In genomic region chr17:55584055-55584685, GRCh38 we compare ENCODE assay signal across 16 cellular contexts.
A peak's percentile ranks its signal among the peaks of the same experiment; 100 is the strongest.
DNase-seq lines count a peak whose midpoint lies in the region; ATAC-seq and TF ChIP-seq lines count a peak whose summit lies in the region.
"Had no signal": no experiment of that assay in that cellular context is flagged by ENCODE, and none has a peak within 500 bp of the region (broad histone marks: within the 10 kb centered on the region; RNA-seq: fewer than 3 reads in every experiment).

No MANE protein-coding gene starts in this region.

- H3K4me3 Mint-ChIP-seq in stimulated activated effector memory CD8-positive, alpha-beta T cell treated with anti-CD3 and anti-CD28 coated beads, Interleukin-12 subunit alpha, Interleukin-12 subunit beta, amount 100 ng/mL, for 72 hours = no peak overlapping the region
- no peak overlapping the region for H3K4me3 Mint-ChIP-seq in activated CD4-positive, alpha-beta T cell treated with anti-CD3 and anti-CD28 coated beads, Interleukin-2, amount 10 ng/mL, durations not matched to agents 24 days and 14 days
- H3K4me3 Mint-ChIP-seq: dendritic cell treated with granulocyte-macrophage colony-stimulating factor and Interleukin-4, amounts not matched to agents 40 ng/mL and 50 ng/mL, for 4 days; WTC11 had no signal

- intact Hi-C loops in activated CD4-positive, alpha-beta T cell treated with anti-CD3 and anti-CD28 coated beads, Interleukin-2, amount 10 ng/mL, durations not matched to agents 24 days and 14 days (cut with micrococcal nuclease) = no loop called here

- H3K9me3 ChIP-seq in adipocyte (ENCODE audit: control insufficient read depth, low read length) (no peaks in the 10 kb centered on the region), Karpas-422 (ENCODE audit: low read length) (no peaks in the 10 kb centered on the region)
- H3K9me3 ChIP-seq: uterus had no signal

- H3K4me3 ChIP-seq in adipocyte (ENCODE audit: low read length) (peak overlapping the region; percentile 23), Karpas-422 (ENCODE audit: low read length) (no peak overlapping the region)
- H3K4me3 ChIP-seq: hepatocyte, uterus had no signal

- H3K27me3 ChIP-seq in adipocyte (replicated peaks; ENCODE audit: control insufficient read depth, insufficient read depth, low read length) = no peaks in the 10 kb centered on the region
- no peaks in the 10 kb centered on the region for H3K27me3 ChIP-seq in foreskin keratinocyte
- no peaks in the 10 kb centered on the region for H3K27me3 ChIP-seq in Karpas-422 (ENCODE audit: low read length)
- H3K27me3 ChIP-seq: hepatocyte, uterus had no signal

- H3K9me3 Mint-ChIP-seq in stimulated activated effector memory CD8-positive, alpha-beta T cell treated with anti-CD3 and anti-CD28 coated beads, Interleukin-12 subunit alpha, Interleukin-12 subunit beta, amount 100 ng/mL, for 72 hours = no peaks in the 10 kb centered on the region
- H3K9me3 Mint-ChIP-seq in activated CD4-positive, alpha-beta T cell treated with anti-CD3 and anti-CD28 coated beads, Interleukin-2, amount 10 ng/mL, durations not matched to agents 24 days and 14 days = no peaks in the 10 kb centered on the region
- H3K9me3 Mint-ChIP-seq: dendritic cell treated with granulocyte-macrophage colony-stimulating factor and Interleukin-4, amounts not matched to agents 40 ng/mL and 50 ng/mL, for 4 days had no signal

- no peaks in the 10 kb centered on the region for H3K9me2 ChIP-seq in Karpas-422 (replicated peaks; ENCODE audit: insufficient read depth, low read length)

- H3K9ac ChIP-seq in adipocyte (ENCODE audit: low read length) (peak overlapping the region; percentile 11), Karpas-422 (ENCODE audit: low read length) (no peak overlapping the region)
- H3K9ac ChIP-seq: parathyroid adenoma had no signal

- H3K4me1 Mint-ChIP-seq in stimulated activated effector memory CD8-positive, alpha-beta T cell treated with anti-CD3 and anti-CD28 coated beads, Interleukin-12 subunit alpha, Interleukin-12 subunit beta, amount 100 ng/mL, for 72 hours = no peaks in the 10 kb centered on the region
- peaks cover 3% of the 10 kb centered on the region for H3K4me1 Mint-ChIP-seq in activated CD4-positive, alpha-beta T cell treated with anti-CD3 and anti-CD28 coated beads, Interleukin-2, amount 10 ng/mL, durations not matched to agents 24 days and 14 days
- H3K4me1 Mint-ChIP-seq: WTC11 had no signal

- TF ChIP-seq CTCF in foreskin keratinocyte (conservative IDR thresholded peaks at IDR 0.05) = no peak

- H3K27ac ChIP-seq in foreskin keratinocyte = no peak overlapping the region
- no peak overlapping the region for H3K27ac ChIP-seq in Karpas-422 (ENCODE audit: low read length)
- H3K27ac ChIP-seq: hepatocyte, parathyroid adenoma, uterus had no signal

- DNase-seq in A172 (ENCODE audit: low spot score) (peak; percentile 35), LHCN-M2 (ENCODE audit: low read depth) (peak; percentile 38), adipocyte (ENCODE audit: low read depth) (peak; percentile 27), foreskin keratinocyte (peak in 1 of 2 donors; percentile 22), NCI-H774 (lab: John Stamatoyannopoulos, UW) (no peak), Karpas-422 (no peak)
- DNase-seq in stimulated activated effector memory CD8-positive, alpha-beta T cell treated with anti-CD3 and anti-CD28 coated beads, Interleukin-12 subunit alpha, Interleukin-12 subunit beta, amount 100 ng/mL, for 72 hours (ENCODE audit: low spot score in 2 of 2) = no peak
- DNase-seq in activated CD4-positive, alpha-beta T cell treated with anti-CD3 and anti-CD28 coated beads, Interleukin-2, amount 10 ng/mL, durations not matched to agents 24 days and 14 days = no peak
- DNase-seq: activated CD8-positive, alpha-beta memory T cell treated with anti-CD3 and anti-CD28 coated beads, Interleukin-2, amount 50 U/mL, for 4 hours; DND-41; NCI-H1417 treated with DMSO at 0.1 percent for 48 hours; uterus had no signal

- H3K4me1 ChIP-seq in adipocyte (ENCODE audit: control insufficient read depth, insufficient read depth, low read length) (peaks cover 39% of the 10 kb centered on the region), foreskin keratinocyte (no peaks in the 10 kb centered on the region), Karpas-422 (ENCODE audit: low read length) (peaks cover 7% of the 10 kb centered on the region; the same call in 1 of the 2 replicates)

- no peak overlapping the region for H2AFZ ChIP-seq in Karpas-422 (ENCODE audit: low read length)
- H2AFZ ChIP-seq: hepatocyte, parathyroid adenoma had no signal

- no peaks in the 10 kb centered on the region for H4K20me1 ChIP-seq in Karpas-422 (ENCODE audit: insufficient read depth, low read depth, low read length)

- H3K36me3 ChIP-seq in adipocyte (ENCODE audit: control insufficient read depth, insufficient read depth, low read length, severe bottlenecking) (no peaks in the 10 kb centered on the region), Karpas-422 (ENCODE audit: insufficient read depth, low read length) (no peaks in the 10 kb centered on the region)
- H3K36me3 ChIP-seq: uterus had no signal

- ATAC-seq in foreskin keratinocyte = peak; percentile 40
- ATAC-seq in stimulated activated effector memory CD8-positive, alpha-beta T cell treated with anti-CD3 and anti-CD28 coated beads, Interleukin-12 subunit alpha, Interleukin-12 subunit beta, amount 100 ng/mL, for 72 hours = no peak
- ATAC-seq: WTC11 had no signal

- no peak overlapping the region for H3K27ac Mint-ChIP-seq in stimulated activated effector memory CD8-positive, alpha-beta T cell treated with anti-CD3 and anti-CD28 coated beads, Interleukin-12 subunit alpha, Interleukin-12 subunit beta, amount 100 ng/mL, for 72 hours
- no peak overlapping the region for H3K27ac Mint-ChIP-seq in activated CD4-positive, alpha-beta T cell treated with anti-CD3 and anti-CD28 coated beads, Interleukin-2, amount 10 ng/mL, durations not matched to agents 24 days and 14 days
- H3K27ac Mint-ChIP-seq: dendritic cell treated with granulocyte-macrophage colony-stimulating factor and Interleukin-4, amounts not matched to agents 40 ng/mL and 50 ng/mL, for 4 days; WTC11 had no signal

- no peaks in the 10 kb centered on the region for H3K36me3 Mint-ChIP-seq in stimulated activated effector memory CD8-positive, alpha-beta T cell treated with anti-CD3 and anti-CD28 coated beads, Interleukin-12 subunit alpha, Interleukin-12 subunit beta, amount 100 ng/mL, for 72 hours
- H3K36me3 Mint-ChIP-seq in activated CD4-positive, alpha-beta T cell treated with anti-CD3 and anti-CD28 coated beads, Interleukin-2, amount 10 ng/mL, durations not matched to agents 24 days and 14 days (ENCODE audit: low read depth) = no peaks in the 10 kb centered on the region
- H3K36me3 Mint-ChIP-seq: WTC11 had no signal

- peaks cover 26% of the 10 kb centered on the region for H3K27me3 Mint-ChIP-seq in activated CD4-positive, alpha-beta T cell treated with anti-CD3 and anti-CD28 coated beads, Interleukin-2, amount 10 ng/mL, durations not matched to agents 24 days and 14 days

- no peaks in the 10 kb centered on the region for H3K79me2 ChIP-seq in Karpas-422 (ENCODE audit: low read length)
- H3K79me2 ChIP-seq: hepatocyte, parathyroid adenoma had no signal

- H3K4me2 ChIP-seq in Karpas-422 (ENCODE audit: low read depth, low read length, poor library complexity, severe bottlenecking) = no peak overlapping the region
- H3K4me2 ChIP-seq: hepatocyte had no signal

Comparison
In these comparisons a context has a peak if more than half of its experiments do, and no peak if none do; other contexts are left out.
1. DNase-seq: peak in A172 (single experiment), LHCN-M2 (single experiment) and adipocyte (single experiment); none in stimulated activated effector memory CD8-positive, alpha-beta T cell treated with anti-CD3 and anti-CD28 coated beads, Interleukin-12 subunit alpha, Interleukin-12 subunit beta, amount 100 ng/mL, for 72 hours (0 of 2), activated CD4-positive, alpha-beta T cell treated with anti-CD3 and anti-CD28 coated beads, Interleukin-2, amount 10 ng/mL, durations not matched to agents 24 days and 14 days (single experiment), NCI-H774 (single experiment) and Karpas-422 (single experiment).